In the genomic region with DNA sequence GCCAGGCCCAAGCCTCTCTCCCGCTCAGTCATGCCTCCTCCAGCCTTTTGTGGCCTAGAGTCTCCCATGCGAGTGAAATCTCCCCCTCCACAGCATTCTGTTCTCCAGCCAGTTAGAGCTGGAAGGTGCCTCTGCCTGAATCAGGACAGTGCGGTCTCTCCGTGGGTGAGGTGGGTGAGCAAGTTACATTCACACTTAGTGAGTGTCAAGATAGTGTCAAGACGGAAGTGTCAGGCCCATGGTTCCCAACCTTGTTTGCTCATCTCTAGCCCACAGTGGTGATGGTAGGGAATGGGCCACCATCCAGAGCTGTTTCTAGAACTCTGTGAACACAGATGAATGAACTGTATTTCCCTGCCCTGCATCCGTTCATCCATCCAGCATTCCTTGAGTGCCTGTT, we compare ENCODE assay signal across 21 cellular contexts. TPM values are rescaled to one million over a fixed set of nuclear protein-coding genes. Genes with fewer than 3 reads are reported as not detected.
DNase-seq lines count a peak whose midpoint lies in the region; ATAC-seq lines count a peak whose summit lies in the region.
"Had no signal": no experiment of that assay in that cellular context is flagged by ENCODE, and none has a peak within 500 bp of the region (broad histone marks: within the 10 kb centered on the region; RNA-seq: fewer than 3 reads in every experiment).

No MANE protein-coding gene starts in this region.

- no peaks in the 10 kb centered on the region for H3K4me1 Mint-ChIP-seq in activated naive CD4-positive, alpha-beta T cell treated with anti-CD3 and anti-CD28 coated beads, Interleukin-2, amount 50 U/mL, for 24 hours
- H3K4me1 Mint-ChIP-seq in activated T-helper 17 cell treated with anti-CD3 and anti-CD28 coated beads, Interleukin-2, amount 50 U/mL, for 72 hours: peaks cover 11% of the 10 kb centered on the region
- peaks cover 11 to 30% of the 10 kb centered on the region in 2 donors for H3K4me1 Mint-ChIP-seq in natural killer cell treated with Interleukin-12 subunit alpha and Interleukin-12 subunit beta and Interleukin-15 and Interleukin-18, amount 100 ng/mL, for 72 hours (ENCODE audit: low read depth in 2 of 2)
- H3K4me1 Mint-ChIP-seq in naive thymus-derived CD8-positive, alpha-beta T cell: peaks cover 0 to 7% (median 2%) of the 10 kb centered on the region in 4 donors
- H3K4me1 Mint-ChIP-seq: GM23338 had no signal

- H3K27ac Mint-ChIP-seq in activated naive CD4-positive, alpha-beta T cell treated with anti-CD3 and anti-CD28 coated beads, Interleukin-2, amount 50 U/mL, for 24 hours: peak overlapping the region; percentile 17
- no peak overlapping the region for H3K27ac Mint-ChIP-seq in activated T-helper 17 cell treated with anti-CD3 and anti-CD28 coated beads, Interleukin-2, amount 50 U/mL, for 72 hours
- peak overlapping the region in 1 of 2 donors; percentile 14 for H3K27ac Mint-ChIP-seq in natural killer cell treated with Interleukin-12 subunit alpha and Interleukin-12 subunit beta and Interleukin-15 and Interleukin-18, amount 100 ng/mL, for 72 hours
- H3K27ac Mint-ChIP-seq in naive thymus-derived CD8-positive, alpha-beta T cell: peak overlapping the region in 1 of 10 donors; percentile 19
- H3K27ac Mint-ChIP-seq: GM23338 had no signal

- H3K4me3 Mint-ChIP-seq in activated naive CD4-positive, alpha-beta T cell treated with anti-CD3 and anti-CD28 coated beads, Interleukin-2, amount 50 U/mL, for 24 hours: no peak overlapping the region
- H3K4me3 Mint-ChIP-seq in activated T-helper 17 cell treated with anti-CD3 and anti-CD28 coated beads, Interleukin-2, amount 50 U/mL, for 72 hours: peak overlapping the region; percentile 4
- peak overlapping the region; percentile 13 for H3K4me3 Mint-ChIP-seq in natural killer cell treated with Interleukin-12 subunit alpha and Interleukin-12 subunit beta and Interleukin-15 and Interleukin-18, amount 100 ng/mL, for 72 hours
- H3K4me3 Mint-ChIP-seq in naive thymus-derived CD8-positive, alpha-beta T cell: no peak overlapping the region
- H3K4me3 Mint-ChIP-seq: GM23338 had no signal

- POLR2A ChIA-PET in naive thymus-derived CD8-positive, alpha-beta T cell (lab: Charles Lee): no interaction called here

- no peaks in the 10 kb centered on the region for H3K27me3 Mint-ChIP-seq in activated naive CD4-positive, alpha-beta T cell treated with anti-CD3 and anti-CD28 coated beads, Interleukin-2, amount 50 U/mL, for 24 hours
- H3K27me3 Mint-ChIP-seq in activated T-helper 17 cell treated with anti-CD3 and anti-CD28 coated beads, Interleukin-2, amount 50 U/mL, for 72 hours: no peaks in the 10 kb centered on the region
- H3K27me3 Mint-ChIP-seq in natural killer cell treated with Interleukin-12 subunit alpha and Interleukin-12 subunit beta and Interleukin-15 and Interleukin-18, amount 100 ng/mL, for 72 hours: no peaks in the 10 kb centered on the region
- no peaks in the 10 kb centered on the region for H3K27me3 Mint-ChIP-seq in naive thymus-derived CD8-positive, alpha-beta T cell

- no peaks in the 10 kb centered on the region for H3K9me3 Mint-ChIP-seq in activated naive CD4-positive, alpha-beta T cell treated with anti-CD3 and anti-CD28 coated beads, Interleukin-2, amount 50 U/mL, for 24 hours
- no peaks in the 10 kb centered on the region for H3K9me3 Mint-ChIP-seq in activated T-helper 17 cell treated with anti-CD3 and anti-CD28 coated beads, Interleukin-2, amount 50 U/mL, for 72 hours
- H3K9me3 Mint-ChIP-seq in natural killer cell treated with Interleukin-12 subunit alpha and Interleukin-12 subunit beta and Interleukin-15 and Interleukin-18, amount 100 ng/mL, for 72 hours: no peaks in the 10 kb centered on the region
- H3K9me3 Mint-ChIP-seq in naive thymus-derived CD8-positive, alpha-beta T cell: no peaks in the 10 kb centered on the region
- H3K9me3 Mint-ChIP-seq: GM23338 had no signal

- ATAC-seq in activated T-helper 17 cell treated with anti-CD3 and anti-CD28 coated beads, Interleukin-2, amount 50 U/mL, for 72 hours (replicated peaks): no peak
- peak; percentile 71 to 89 for ATAC-seq in natural killer cell treated with Interleukin-12 subunit alpha and Interleukin-12 subunit beta and Interleukin-15 and Interleukin-18, amount 100 ng/mL, for 72 hours
- ATAC-seq in HG02798 (IDR thresholded peaks at IDR 0.05; ENCODE audit: poor library complexity, unreplicated experiment): no peak
- no peak for ATAC-seq in naive thymus-derived CD8-positive, alpha-beta T cell
- ATAC-seq: GM23338, Right ventricle myocardium inferior had no signal

- DNase-seq in activated naive CD4-positive, alpha-beta T cell treated with Interleukin-2 at 50 U/mL for 16 hours: no peak
- DNase-seq in natural killer cell treated with Interleukin-12 subunit alpha and Interleukin-12 subunit beta and Interleukin-15 and Interleukin-18, amount 100 ng/mL, for 72 hours (ENCODE audit: low spot score): no peak
- DNase-seq in ureter (ENCODE audit: low spot score): peak; percentile 26
- DNase-seq in SIG-M5 treated with dmso at 0.1 percent for 504 hours (lab: John Stamatoyannopoulos, UW; ENCODE audit: unreplicated experiment): no peak
- DNase-seq in naive thymus-derived CD8-positive, alpha-beta T cell: no peak
- DNase-seq: DMS53, GDM1, HCEC 1CT, KBM-7, NCI-H1092, NCI-H1436, NCI-H2029, NCI-H2171, NCI-H345, NCI-H526, OCI-M1 had no signal

- H3K36me3 Mint-ChIP-seq in activated naive CD4-positive, alpha-beta T cell treated with anti-CD3 and anti-CD28 coated beads, Interleukin-2, amount 50 U/mL, for 24 hours: peaks cover 13% of the 10 kb centered on the region
- H3K36me3 Mint-ChIP-seq in activated T-helper 17 cell treated with anti-CD3 and anti-CD28 coated beads, Interleukin-2, amount 50 U/mL, for 72 hours (ENCODE audit: low read depth): peaks cover 98% of the 10 kb centered on the region
- H3K36me3 Mint-ChIP-seq in natural killer cell treated with Interleukin-12 subunit alpha and Interleukin-12 subunit beta and Interleukin-15 and Interleukin-18, amount 100 ng/mL, for 72 hours: peaks cover 49% of the 10 kb centered on the region
- peaks cover 4 to 93% (median 44%) of the 10 kb centered on the region in 3 donors for H3K36me3 Mint-ChIP-seq in naive thymus-derived CD8-positive, alpha-beta T cell

RNA-seq across cellular contexts. Expression of gene LPIN1, which starts 59.5 kb away (rescaled TPM):
- 10 to 100 TPM; 59.0 to 69.2 TPM for total RNA-seq in activated T-helper 17 cell treated with anti-CD3 and anti-CD28 coated beads, Interleukin-2, amount 50 U/mL, for 72 hours
- 100 to 1,000 TPM in 1 of 2 donors, 10 to 100 TPM in 1; 63.0 to 112 TPM for total RNA-seq in natural killer cell treated with Interleukin-12 subunit alpha and Interleukin-12 subunit beta and Interleukin-15 and Interleukin-18, amount 100 ng/mL, for 72 hours
- total RNA-seq in ureter: 32.3 TPM
- total RNA-seq in naive thymus-derived CD8-positive, alpha-beta T cell: 10 to 100 TPM; 76.1 to 82.4 TPM
- 10 to 100 TPM; 15.7 to 27.5 (median 19.9) TPM for polyA plus RNA-seq in naive thymus-derived CD8-positive, alpha-beta T cell

Comparison
In these comparisons a context has a peak if more than half of its experiments do, and no peak if none do; other contexts are left out.
1. H3K4me3 Mint-ChIP-seq: peak in activated T-helper 17 cell treated with anti-CD3 and anti-CD28 coated beads, Interleukin-2, amount 50 U/mL, for 72 hours (single experiment) and natural killer cell treated with Interleukin-12 subunit alpha and Interleukin-12 subunit beta and Interleukin-15 and Interleukin-18, amount 100 ng/mL, for 72 hours (single experiment); none in activated naive CD4-positive, alpha-beta T cell treated with anti-CD3 and anti-CD28 coated beads, Interleukin-2, amount 50 U/mL, for 24 hours (single experiment) and naive thymus-derived CD8-positive, alpha-beta T cell (0 of 10).
2. ATAC-seq: peak in natural killer cell treated with Interleukin-12 subunit alpha and Interleukin-12 subunit beta and Interleukin-15 and Interleukin-18, amount 100 ng/mL, for 72 hours (2 of 2); none in activated T-helper 17 cell treated with anti-CD3 and anti-CD28 coated beads, Interleukin-2, amount 50 U/mL, for 72 hours (single experiment), HG02798 (single experiment) and naive thymus-derived CD8-positive, alpha-beta T cell (0 of 2).